8 cellular contexts compared by ENCODE assay signal in genomic region chr3:59809750-59810444, GRCh38.
DNase-seq lines count a peak whose midpoint lies in the region; ATAC-seq, FAIRE-seq and TF ChIP-seq lines count a peak whose summit lies in the region.

No MANE protein-coding gene starts in this region.

- no peak overlapping the region for H3K4me2 ChIP-seq in A549

- no peak for FAIRE-seq in A549 (lab: Jason Lieb, UNC)

- H3K9me3 ChIP-seq in A549 (no peaks in the 10 kb centered on the region), RWPE2 (ENCODE audit: severe bottlenecking) (no peaks in the 10 kb centered on the region), tibial nerve (no peaks in the 10 kb centered on the region)

- CTCF ChIA-PET in A549 (lab: Yijun Ruan, JAX) = interaction anchor here (0.8 to 6.5 kb wide), 9 partner anchors 8 to 235 kb away, joined by 3 to 77 read pairs (median 4); no protein-coding TSS in a partner anchor

- TF ChIP-seq EP300 in A549 (IDR thresholded peaks at IDR 0.05) (no peak), tibial nerve (IDR thresholded peaks at IDR 0.05) (no peak)

- POLR2A ChIA-PET in A549 (lab: Yijun Ruan, JAX) = no interaction called here

- ATAC-seq in A549 = peak; percentile 80 to 86
- ATAC-seq in RWPE2 (ENCODE audit: low read depth) = 0 out of 3 replicates have a peak, but pooled peaks have one; percentile 50
- peak; percentile 43 to 50 for ATAC-seq in left cardiac atrium
- no peak for ATAC-seq in HG02588 (IDR thresholded peaks at IDR 0.05; ENCODE audit: unreplicated experiment)

- intact Hi-C loops in left cardiac atrium (cut with DNase I) = no loop called here

- WGBS in A549 (ENCODE audit: missing lambda C conversion rate) = 41% methylated on average over 8 of the region's 8 CpGs
- 56 to 60% methylated on average over 8 of the region's 8 CpGs for WGBS in tibial nerve, 2 donors

- H3K36me3 ChIP-seq in RWPE2 (ENCODE audit: low read depth) (no peaks in the 10 kb centered on the region), tibial nerve (no peaks in the 10 kb centered on the region)

- no peak overlapping the region for H3K4me3 ChIP-seq in A549
- no peak overlapping the region for H3K4me3 ChIP-seq in RWPE2 (ENCODE audit: severe bottlenecking)
- H3K4me3 ChIP-seq in tibial nerve = no peak overlapping the region

- TF ChIP-seq CTCF in A549 (IDR thresholded peaks at IDR 0.05) (peak; percentile 39), GM12872 (IDR thresholded peaks at IDR 0.05; ENCODE audit: insufficient read depth, low read depth, low read length) (peak; percentile 27; the same call in 1 of the 3 replicates), RWPE2 (IDR thresholded peaks at IDR 0.05; ENCODE audit: poor library complexity, severe bottlenecking) (peak; percentile 58), tibial nerve (IDR thresholded peaks at IDR 0.05) (peak; percentile 19 to 69 (median 31))

- peak; percentile 64 to 71 for TF ChIP-seq RAD21 in A549 (conservative IDR thresholded peaks at IDR 0.05 in 1 of 2, IDR thresholded peaks at IDR 0.05 in 1 of 2)

- H3K27ac ChIP-seq in A549 (peak overlapping the region; percentile 0 to 72; a peak in 4 of 6 replicates), RWPE2 (ENCODE audit: poor library complexity, severe bottlenecking) (no peak overlapping the region), tibial nerve (peak overlapping the region in 2 of 4 donors; percentile 14 to 38)

- H3K4me1 ChIP-seq in A549 = no peaks in the 10 kb centered on the region
- H3K4me1 ChIP-seq in RWPE2 (ENCODE audit: insufficient read depth, poor library complexity, severe bottlenecking) = no peaks in the 10 kb centered on the region
- H3K4me1 ChIP-seq in tibial nerve = peaks cover 0 to 6% (median 0%) of the 10 kb centered on the region in 4 donors

- TF ChIP-seq POLR2A in A549 (IDR thresholded peaks at IDR 0.05; ENCODE audit: low read length) (no peak), tibial nerve (IDR thresholded peaks at IDR 0.05) (no peak)

- peak; percentile 18 to 43 for DNase-seq in A549 (ENCODE audit: low read depth in 1 of 2, low spot score in 1 of 2)
- DNase-seq in RWPE2 (ENCODE audit: low spot score) = no peak
- no peak for DNase-seq in left cardiac atrium
- peak in 1 of 2 donors; percentile 18 for DNase-seq in tibial nerve (ENCODE audit: low spot score in 2 of 2)
- DNase-seq in NCI-H1048 (lab: John Stamatoyannopoulos, UW) = no peak
- DNase-seq in kidney tubule cell (ENCODE audit: low spot score) = no peak

- H3K27me3 ChIP-seq in RWPE2 (ENCODE audit: insufficient read depth, poor library complexity, severe bottlenecking) (no peaks in the 10 kb centered on the region), tibial nerve (no peaks in the 10 kb centered on the region)

TF ChIP-seq in A549, 52 proteins besides CTCF, POLR2A, EP300 and RAD21:
- TF ChIP-seq SMC3 (IDR thresholded peaks at IDR 0.05) = peak; percentile 78
- no peak for TF ChIP-seq E2F6 (IDR thresholded peaks at IDR 0.05; ENCODE audit: borderline replicate concordance, low read depth)
- no peak for TF ChIP-seq HMGXB4 (CRISPR knock-in tag; IDR thresholded peaks at IDR 0.05; ENCODE audit: borderline replicate concordance)
- TF ChIP-seq ZC3H11A (IDR thresholded peaks at IDR 0.05) = no peak

Comparison
In these comparisons a context has a peak if more than half of its experiments do, and no peak if none do; other contexts are left out.
1. DNase-seq: peak in A549 (2 of 2); none in RWPE2 (single experiment), left cardiac atrium (single experiment), NCI-H1048 (single experiment) and kidney tubule cell (single experiment).
2. Peak in every context shown above with its lines, with median percentiles within 50 percentile points of each other: CTCF ChIP-seq.